ENCODE assay signal across 21 cellular contexts in the genomic region with DNA sequence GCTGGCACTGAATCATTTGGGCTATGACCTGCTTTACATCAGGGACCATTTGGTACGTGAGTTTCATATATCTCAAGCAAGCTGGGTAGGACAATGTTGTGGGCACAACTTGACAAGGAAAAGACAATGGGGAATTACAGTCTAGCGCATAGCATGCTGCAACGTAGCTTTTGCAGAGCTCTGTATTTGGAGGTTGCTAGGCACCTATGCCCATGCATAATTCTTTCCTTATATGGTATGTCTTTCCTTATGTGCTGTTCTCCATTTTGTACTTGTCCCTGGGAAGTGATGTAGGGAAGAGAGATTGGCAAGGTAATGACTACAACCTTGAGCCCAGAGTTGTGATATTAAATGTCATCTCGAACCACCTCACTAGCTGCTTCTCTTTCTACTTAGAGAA. TPM values are rescaled to one million over a fixed set of nuclear protein-coding genes. Genes with fewer than 3 reads are reported as not detected.
"Had no signal": no experiment of that assay in that cellular context is flagged by ENCODE, and none has a peak within 500 bp of the region (broad histone marks: within the 10 kb centered on the region; RNA-seq: fewer than 3 reads in every experiment).

No MANE protein-coding gene starts in this region.

- H3K27me3 ChIP-seq: hepatocyte, tibial artery, vagina had no signal

- H2AFZ ChIP-seq: hepatocyte had no signal

- DNase-seq: activated B cell treated with CpG ODN at 0.5 μM for 24 hours; activated CD4-positive, alpha-beta T cell treated with anti-CD3 and anti-CD28 coated beads for 48 hours; activated CD8-positive, alpha-beta memory T cell treated with anti-CD3 and anti-CD28 coated beads, Interleukin-2, amount 50 U/mL, for 4 hours; activated CD8-positive, alpha-beta T cell treated with anti-CD3 and anti-CD28 coated beads for 36 hours; activated effector memory CD4-positive, alpha-beta T cell treated with anti-CD3 and anti-CD28 coated beads, Interleukin-2, amount 50 U/mL, for 16 hours; activated T-cell treated with anti-CD3 and anti-CD28 coated beads, Interleukin-2, amount 50 U/mL, for 48 hours; cortex of kidney; effector memory CD8-positive, alpha-beta T cell; islet precursor cell; nephron progenitor cell; stimulated activated CD4-positive, alpha-beta T cell treated with anti-CD3 and anti-CD28 coated beads, Interleukin-12 subunit alpha, Interleukin-12 subunit beta, amount 100 ng/mL, for 4 hours; T-helper 17 cell; tibial artery had no signal

- H3K9me3 ChIP-seq: prostate gland, tibial artery, vagina had no signal

- H3K4me2 ChIP-seq: hepatocyte had no signal

- H3K4me1 ChIP-seq: prostate gland had no signal

- H3K27ac ChIP-seq: hepatocyte, prostate gland, tibial artery, vagina had no signal

- H3K9me3 Mint-ChIP-seq: activated B cell treated with CpG ODN at 0.5 μM for 24 hours; activated CD8-positive, alpha-beta T cell treated with anti-CD3 and anti-CD28 coated beads for 36 hours; activated naive CD4-positive, alpha-beta T cell treated with anti-CD3 and anti-CD28 coated beads, Interleukin-2, amount 50 U/mL, for 24 hours; central memory CD8-positive, alpha-beta T cell; effector memory CD8-positive, alpha-beta T cell; nephron progenitor cell; stimulated activated effector memory CD8-positive, alpha-beta T cell treated with anti-CD3 and anti-CD28 coated beads, Interleukin-12 subunit alpha, Interleukin-12 subunit beta, amount 100 ng/mL, for 72 hours had no signal

- H3K27me3 Mint-ChIP-seq: activated CD8-positive, alpha-beta T cell treated with anti-CD3 and anti-CD28 coated beads for 36 hours had no signal

- H3K4me1 Mint-ChIP-seq: activated B cell treated with CpG ODN at 0.5 μM for 24 hours; activated naive CD4-positive, alpha-beta T cell treated with anti-CD3 and anti-CD28 coated beads, Interleukin-2, amount 50 U/mL, for 24 hours; stimulated activated effector memory CD8-positive, alpha-beta T cell treated with anti-CD3 and anti-CD28 coated beads, Interleukin-12 subunit alpha, Interleukin-12 subunit beta, amount 100 ng/mL, for 72 hours; T-helper 17 cell had no signal

- H3K4me3 ChIP-seq: hepatocyte, prostate gland, tibial artery, vagina had no signal

- H3K27ac Mint-ChIP-seq: activated B cell treated with CpG ODN at 0.5 μM for 24 hours; activated CD8-positive, alpha-beta T cell treated with anti-CD3 and anti-CD28 coated beads for 36 hours; activated naive CD4-positive, alpha-beta T cell treated with anti-CD3 and anti-CD28 coated beads, Interleukin-2, amount 50 U/mL, for 24 hours; effector memory CD8-positive, alpha-beta T cell; nephron progenitor cell; stimulated activated effector memory CD8-positive, alpha-beta T cell treated with anti-CD3 and anti-CD28 coated beads, Interleukin-12 subunit alpha, Interleukin-12 subunit beta, amount 100 ng/mL, for 72 hours; T-helper 17 cell had no signal

- H3K36me3 Mint-ChIP-seq: activated naive CD4-positive, alpha-beta T cell treated with anti-CD3 and anti-CD28 coated beads, Interleukin-2, amount 50 U/mL, for 24 hours; stimulated activated effector memory CD8-positive, alpha-beta T cell treated with anti-CD3 and anti-CD28 coated beads, Interleukin-12 subunit alpha, Interleukin-12 subunit beta, amount 100 ng/mL, for 72 hours had no signal

- ATAC-seq: activated CD8-positive, alpha-beta T cell treated with anti-CD3 and anti-CD28 coated beads for 36 hours; effector memory CD8-positive, alpha-beta T cell; sciatic nerve; stimulated activated effector memory CD8-positive, alpha-beta T cell treated with anti-CD3 and anti-CD28 coated beads, Interleukin-12 subunit alpha, Interleukin-12 subunit beta, amount 100 ng/mL, for 72 hours; T-helper 17 cell had no signal

- H3K4me3 Mint-ChIP-seq: activated B cell treated with CpG ODN at 0.5 μM for 24 hours; activated CD8-positive, alpha-beta T cell treated with anti-CD3 and anti-CD28 coated beads for 36 hours; activated naive CD4-positive, alpha-beta T cell treated with anti-CD3 and anti-CD28 coated beads, Interleukin-2, amount 50 U/mL, for 24 hours; central memory CD8-positive, alpha-beta T cell; effector memory CD8-positive, alpha-beta T cell; nephron progenitor cell; stimulated activated effector memory CD8-positive, alpha-beta T cell treated with anti-CD3 and anti-CD28 coated beads, Interleukin-12 subunit alpha, Interleukin-12 subunit beta, amount 100 ng/mL, for 72 hours; T-helper 17 cell had no signal

- H3K36me3 ChIP-seq: prostate gland, tibial artery, vagina had no signal

RNA-seq across cellular contexts. Expression of a gene that starts 19.3 kb away (rescaled TPM):
- total RNA-seq: activated B cell treated with CpG ODN at 0.5 μM for 24 hours had no signal

RNA-seq across cellular contexts. Expression of a gene that starts 41.2 kb away (rescaled TPM):
- total RNA-seq: activated B cell treated with CpG ODN at 0.5 μM for 24 hours; activated CD8-positive, alpha-beta T cell treated with anti-CD3 and anti-CD28 coated beads for 36 hours; epithelial cell of proximal tubule; prostate gland; sciatic nerve; T-helper 17 cell; vagina had no signal
